ENCODE assay signal across 10 cellular contexts in genomic region chr6:155026366-155027045, GRCh38. TPM values are rescaled to one million over a fixed set of nuclear protein-coding genes. Genes with fewer than 3 reads are reported as not detected.
DNase-seq lines count a peak whose midpoint lies in the region; ATAC-seq, FAIRE-seq and TF ChIP-seq lines count a peak whose summit lies in the region.
"Had no signal": no experiment of that assay in that cellular context is flagged by ENCODE, and none has a peak within 500 bp of the region (broad histone marks: within the 10 kb centered on the region; RNA-seq: fewer than 3 reads in every experiment).

No MANE protein-coding gene starts in this region.

- H3K79me2 ChIP-seq in fibroblast of lung (ENCODE audit: control insufficient read depth, insufficient read depth, low read length): no peaks in the 10 kb centered on the region

- H3K27ac ChIP-seq in fibroblast of lung (ENCODE audit: insufficient read depth, low read length): no peak overlapping the region
- no peak overlapping the region for H3K27ac ChIP-seq in small intestine (ENCODE audit: low read depth in 1 of 2, low read length in 1 of 2)

- peaks cover 6% of the 10 kb centered on the region for H3K4me1 Mint-ChIP-seq in activated CD4-positive, alpha-beta T cell treated with anti-CD3 and anti-CD28 coated beads for 36 hours
- H3K4me1 Mint-ChIP-seq: memory B cell had no signal

- H3K9ac ChIP-seq in fibroblast of lung (ENCODE audit: insufficient read depth, low read length): no peak overlapping the region

- H3K4me3 ChIP-seq in fibroblast of lung (replicated peaks in 1 of 4; ENCODE audit: control extremely low read depth in 1 of 4, insufficient read depth in 1 of 4, low read depth in 3 of 4, low read length in 4 of 4): no peak overlapping the region
- no peak overlapping the region for H3K4me3 ChIP-seq in small intestine (ENCODE audit: low read depth in 1 of 2, low read length in 2 of 2)

- WGBS in small intestine, 3 donors: 90 to 93% (median 92%) methylated on average over 6 of the region's 6 CpGs

- H3K36me3 Mint-ChIP-seq in activated CD4-positive, alpha-beta T cell treated with anti-CD3 and anti-CD28 coated beads for 36 hours (ENCODE audit: low read depth): no peaks in the 10 kb centered on the region
- H3K36me3 Mint-ChIP-seq: activated naive CD8-positive, alpha-beta T cell; memory B cell had no signal

- no peak overlapping the region for H3K27ac Mint-ChIP-seq in activated CD4-positive, alpha-beta T cell treated with anti-CD3 and anti-CD28 coated beads for 36 hours
- H3K27ac Mint-ChIP-seq: activated naive CD8-positive, alpha-beta T cell; memory B cell had no signal

- H2AFZ ChIP-seq in fibroblast of lung (ENCODE audit: low read length): no peak overlapping the region

- DNase-seq in activated CD4-positive, alpha-beta T cell treated with anti-CD3 and anti-CD28 coated beads for 36 hours: peak; percentile 30
- no peak for DNase-seq in activated CD4-positive, alpha-beta T cell treated with anti-CD3 and anti-CD28 coated beads for 1 hour
- DNase-seq in RKO (ENCODE audit: low spot score) (peak; percentile 66), fibroblast of lung (ENCODE audit: low read depth in 2 of 2) (peak; percentile 85), small intestine (peak; percentile 49), NOMO-1 treated with DMSO at 0.1 percent for 48 hours (lab: John Stamatoyannopoulos, UW; ENCODE audit: unreplicated experiment) (no peak)
- no peak for DNase-seq in NK-92 treated with Interleukin-12 subunit alpha and Interleukin-12 subunit beta, amount 100 ng/mL, for 24 hours (lab: John Stamatoyannopoulos, UW)

- TF ChIP-seq CTCF in fibroblast of lung (conservative IDR thresholded peaks at IDR 0.05 in 1 of 2, IDR thresholded peaks at IDR 0.05 in 1 of 2; ENCODE audit: low read depth in 1 of 2, low read length in 2 of 2): no peak

- H3K4me2 ChIP-seq in fibroblast of lung (ENCODE audit: extremely low read depth, insufficient read depth, low read length): no peak overlapping the region

- FAIRE-seq in small intestine (lab: Jason Lieb, UNC): no peak

- no peaks in the 10 kb centered on the region for H3K27me3 Mint-ChIP-seq in activated CD4-positive, alpha-beta T cell treated with anti-CD3 and anti-CD28 coated beads for 36 hours

- H3K9me3 ChIP-seq in fibroblast of lung (ENCODE audit: control insufficient read depth, insufficient read depth, low read depth, low read length) (no peaks in the 10 kb centered on the region), small intestine (ENCODE audit: control insufficient read depth, low read depth) (no peaks in the 10 kb centered on the region)

- H3K27me3 ChIP-seq in fibroblast of lung (ENCODE audit: control insufficient read depth, insufficient read depth, low read length) (no peaks in the 10 kb centered on the region), small intestine (ENCODE audit: control insufficient read depth in 2 of 2, insufficient read depth in 2 of 2, low read length in 2 of 2) (no peaks in the 10 kb centered on the region)

- intact Hi-C loops in activated CD4-positive, alpha-beta T cell treated with anti-CD3 and anti-CD28 coated beads for 36 hours (cut with DNase I, micrococcal nuclease): no loop called here

- H3K9me3 Mint-ChIP-seq in activated CD4-positive, alpha-beta T cell treated with anti-CD3 and anti-CD28 coated beads for 36 hours (ENCODE audit: low read depth): no peaks in the 10 kb centered on the region
- H3K9me3 Mint-ChIP-seq: memory B cell had no signal

- CTCF ChIA-PET in activated CD4-positive, alpha-beta T cell treated with anti-CD3 and anti-CD28 coated beads for 36 hours (lab: Charles Lee): no interaction called here

- H3K36me3 ChIP-seq in fibroblast of lung (ENCODE audit: control insufficient read depth, insufficient read depth, low read length): no peaks in the 10 kb centered on the region
- peaks cover 0 to 5% of the 10 kb centered on the region in 2 donors for H3K36me3 ChIP-seq in small intestine (ENCODE audit: control insufficient read depth in 2 of 2, insufficient read depth in 2 of 2, low read length in 2 of 2)

- no peaks in the 10 kb centered on the region for H4K20me1 ChIP-seq in fibroblast of lung (ENCODE audit: control insufficient read depth, extremely low read depth, insufficient read depth, low read length)

- ATAC-seq in activated CD4-positive, alpha-beta T cell treated with anti-CD3 and anti-CD28 coated beads for 36 hours: peak; percentile 36
- ATAC-seq in GM21447 (IDR thresholded peaks at IDR 0.05; ENCODE audit: unreplicated experiment): no peak

- POLR2A ChIA-PET in activated CD4-positive, alpha-beta T cell treated with anti-CD3 and anti-CD28 coated beads for 36 hours (lab: Charles Lee): no interaction called here

- H3K4me3 Mint-ChIP-seq in activated CD4-positive, alpha-beta T cell treated with anti-CD3 and anti-CD28 coated beads for 36 hours: no peak overlapping the region
- H3K4me3 Mint-ChIP-seq: activated naive CD8-positive, alpha-beta T cell; memory B cell had no signal

- H3K4me1 ChIP-seq in fibroblast of lung (ENCODE audit: control insufficient read depth, extremely low read depth, insufficient read depth, low read length): peaks cover 3% of the 10 kb centered on the region
- no peaks in the 10 kb centered on the region for H3K4me1 ChIP-seq in small intestine (ENCODE audit: control insufficient read depth in 2 of 2, insufficient read depth in 1 of 2, low read depth in 1 of 2, low read length in 1 of 2)

RNA-seq across cellular contexts. Expression of gene TIAM2, which starts 31.4 kb away (rescaled TPM):
- 10 to 100 TPM; 10.4 to 12.0 TPM for total RNA-seq in activated CD4-positive, alpha-beta T cell treated with anti-CD3 and anti-CD28 coated beads for 36 hours
- 8.0 and 11.2 TPM in 2 replicates for total RNA-seq in fibroblast of lung
- polyA plus RNA-seq in fibroblast of lung: 6.2 and 7.0 TPM in 2 replicates
- 3.8 and 5.9 TPM in 2 replicates for polyA plus RNA-seq in fibroblast of lung (2012)
- polyA minus RNA-seq in fibroblast of lung (ENCODE audit: low replicate concordance): 9.2 and 24.0 TPM in 2 replicates
- 10 to 100 TPM in 2 of 3 donors, 1 to 10 TPM in 1; 7.8 to 34.4 (median 19.2) TPM for polyA plus RNA-seq in small intestine

Comparison
In these comparisons a context has a peak if more than half of its experiments do, and no peak if none do; other contexts are left out.
1. DNase-seq: peak in activated CD4-positive, alpha-beta T cell treated with anti-CD3 and anti-CD28 coated beads for 36 hours (single experiment), RKO (single experiment), fibroblast of lung (2 of 2) and small intestine (single experiment); none in activated CD4-positive, alpha-beta T cell treated with anti-CD3 and anti-CD28 coated beads for 1 hour (single experiment), NOMO-1 treated with DMSO at 0.1 percent for 48 hours (single experiment) and NK-92 treated with Interleukin-12 subunit alpha and Interleukin-12 subunit beta, amount 100 ng/mL, for 24 hours (single experiment).